16 cellular contexts compared by ENCODE assay signal in genomic region chrX:14875624-14876023, GRCh38.
"Had no signal": no experiment of that assay in that cellular context is flagged by ENCODE, and none has a peak within 500 bp of the region (broad histone marks: within the 10 kb centered on the region; RNA-seq: fewer than 3 reads in every experiment).

No MANE protein-coding gene starts in this region.

- ATAC-seq: activated CD4-positive, CD25-positive, alpha-beta regulatory T cell treated with anti-CD3 and anti-CD28 coated beads, Interleukin-2, amount 50 U/mL, for 24 hours; foreskin keratinocyte; left lobe of liver; naive thymus-derived CD4-positive, alpha-beta T cell; stimulated activated naive CD8-positive, alpha-beta T cell treated with anti-CD3 and anti-CD28 coated beads, Interleukin-15, Interleukin-2, amounts not matched to agents 100 U/mL and 50 U/mL, for 24 hours had no signal

- H3K9me3 Mint-ChIP-seq: activated naive CD8-positive, alpha-beta T cell treated with anti-CD3 and anti-CD28 coated beads, Interleukin-2, amount 10 ng/mL, durations not matched to agents 7 days and 5 days; T-helper 2 cell treated with Interferon-gamma antibody and Interleukin-4, amounts not matched to agents 5 μg/mL and 100 μg/mL, for 36 hours had no signal

- H3K27me3 Mint-ChIP-seq: activated naive CD8-positive, alpha-beta T cell treated with anti-CD3 and anti-CD28 coated beads, Interleukin-2, amount 10 ng/mL, durations not matched to agents 7 days and 5 days; naive thymus-derived CD4-positive, alpha-beta T cell had no signal

- H3K4me3 Mint-ChIP-seq: activated naive CD8-positive, alpha-beta T cell treated with anti-CD3 and anti-CD28 coated beads, Interleukin-2, amount 10 ng/mL, durations not matched to agents 7 days and 5 days; T-helper 2 cell treated with Interferon-gamma antibody and Interleukin-4, amounts not matched to agents 5 μg/mL and 100 μg/mL, for 36 hours had no signal

- DNase-seq: activated effector memory CD4-positive, alpha-beta T cell treated with Interleukin-2 at 50 U/mL for 16 hours; activated naive CD8-positive, alpha-beta T cell treated with anti-CD3 and anti-CD28 coated beads, Interleukin-2, amount 10 ng/mL, durations not matched to agents 7 days and 5 days; activated T-cell treated with anti-CD3 and anti-CD28 coated beads, Interleukin-2, amount 50 U/mL, for 1 hour; aorta; foreskin keratinocyte; head of caudate nucleus; mammary epithelial cell; naive thymus-derived CD4-positive, alpha-beta T cell; sigmoid colon; stimulated activated CD4-positive, alpha-beta T cell treated with anti-CD3 and anti-CD28 coated beads, Interleukin-12 subunit alpha, Interleukin-12 subunit beta, amount 100 ng/mL, for 4 hours; stimulated activated naive CD8-positive, alpha-beta T cell treated with anti-CD3 and anti-CD28 coated beads, Interleukin-15, Interleukin-2, amounts not matched to agents 100 U/mL and 50 U/mL, for 24 hours had no signal

- H3K27ac Mint-ChIP-seq: activated naive CD8-positive, alpha-beta T cell treated with anti-CD3 and anti-CD28 coated beads, Interleukin-2, amount 10 ng/mL, durations not matched to agents 7 days and 5 days; T-helper 2 cell treated with Interferon-gamma antibody and Interleukin-4, amounts not matched to agents 5 μg/mL and 100 μg/mL, for 36 hours had no signal

- FAIRE-seq: endothelial cell of umbilical vein, islet of Langerhans had no signal
